26 cellular contexts compared by ENCODE assay signal in the genomic region with DNA sequence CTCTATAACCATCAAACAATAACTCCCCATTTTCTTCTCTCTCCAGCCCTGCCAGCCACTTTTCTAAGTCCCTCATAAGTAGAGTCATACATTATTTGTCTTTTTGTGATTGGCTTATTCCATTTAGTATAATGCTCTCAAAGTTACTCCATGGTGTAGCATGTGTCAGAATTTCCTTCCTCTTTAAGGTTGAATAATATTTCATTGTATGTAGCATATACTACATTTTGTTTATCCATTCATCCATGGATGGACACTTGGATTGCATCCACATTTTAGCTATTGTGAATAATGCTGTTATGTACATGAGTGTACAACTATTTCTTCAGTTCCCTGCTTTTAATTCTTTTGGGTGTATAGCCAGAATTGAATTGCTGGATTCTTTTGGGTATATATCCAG.
"Had no signal": no experiment of that assay in that cellular context is flagged by ENCODE, and none has a peak within 500 bp of the region (broad histone marks: within the 10 kb centered on the region; RNA-seq: fewer than 3 reads in every experiment).

No MANE protein-coding gene starts in this region.

- H3K27me3 Mint-ChIP-seq: dendritic cell treated with granulocyte-macrophage colony-stimulating factor and Interleukin-4, amounts not matched to agents 40 ng/mL and 50 ng/mL, for 4 days; memory B cell had no signal

- H3K4me3 ChIP-seq: colonic mucosa, dorsolateral prefrontal cortex, esophagus squamous epithelium, gastroesophageal sphincter, heart right ventricle, left lung, lower lobe of right lung had no signal

- H3K4me1 Mint-ChIP-seq: memory B cell had no signal

- H3K36me3 ChIP-seq: colonic mucosa had no signal

- H3K27ac Mint-ChIP-seq: dendritic cell treated with granulocyte-macrophage colony-stimulating factor and Interleukin-4, amounts not matched to agents 40 ng/mL and 50 ng/mL, for 4 days; memory B cell had no signal

- H3K4me1 ChIP-seq: colonic mucosa, esophagus squamous epithelium, gastroesophageal sphincter, heart right ventricle, left lung, lower lobe of right lung had no signal

- ATAC-seq: esophagus mucosa, gastroesophageal sphincter, heart right ventricle, left cardiac atrium, left lung, left ventricle myocardium superior, lower lobe of right lung had no signal

- DNase-seq: cerebellar nuclear complex; colonic mucosa; cortex of kidney; dorsolateral prefrontal cortex; effector CD4-positive, alpha-beta T cell; effector memory CD4-positive, alpha-beta T cell; erythroblast; esophagus squamous epithelium; foreskin fibroblast; heart right ventricle; hippocampal formation; left cardiac atrium; left lung; left ventricle myocardium superior; lower lobe of right lung; mammary epithelial cell; mesendoderm; midbrain had no signal

- H3K27me3 ChIP-seq: colonic mucosa, dorsolateral prefrontal cortex, esophagus squamous epithelium, gastroesophageal sphincter, heart right ventricle, left lung had no signal

- FAIRE-seq: frontal cortex, islet of Langerhans, keratinocyte had no signal

- H3K27ac ChIP-seq: colonic mucosa, dorsolateral prefrontal cortex, epithelial cell of prostate, esophagus squamous epithelium, gastroesophageal sphincter, heart right ventricle, left lung, lower lobe of right lung had no signal

- H3K4me3 Mint-ChIP-seq: dendritic cell treated with granulocyte-macrophage colony-stimulating factor and Interleukin-4, amounts not matched to agents 40 ng/mL and 50 ng/mL, for 4 days; memory B cell had no signal

- H3K9me3 ChIP-seq: colonic mucosa had no signal
